ENCODE assay signal across 1 cellular context in the genomic region with DNA sequence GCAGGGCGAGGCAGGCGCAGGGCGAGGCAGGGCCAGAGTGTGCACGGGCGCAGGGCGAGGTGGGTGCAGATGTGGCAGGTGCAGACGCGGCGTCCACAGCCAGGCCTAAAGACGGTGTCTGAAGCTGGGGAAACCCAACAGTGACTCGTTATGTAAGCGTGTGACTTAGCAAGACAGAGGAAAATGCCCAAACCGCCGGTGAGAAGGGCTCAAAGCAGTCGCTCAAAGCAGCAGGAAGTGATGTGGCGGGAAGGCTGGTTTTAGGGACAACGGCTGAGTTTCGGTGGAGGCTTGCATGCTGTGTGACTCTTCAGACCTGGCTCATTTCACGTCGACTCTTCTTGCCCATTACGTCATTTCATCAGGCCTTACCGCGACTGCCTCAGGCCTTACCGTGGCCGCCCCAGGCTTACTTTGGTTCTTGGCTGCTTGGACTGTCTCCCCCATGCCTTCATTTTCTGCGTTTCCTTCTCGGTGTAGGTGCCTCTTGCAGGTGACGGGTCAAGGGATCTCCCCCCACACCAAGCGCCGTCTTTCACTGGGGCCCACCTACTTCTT.
TF ChIP-seq lines count a peak whose summit lies in the region.

No MANE protein-coding gene starts in this region.

TF ChIP-seq in GM12878, 131 proteins besides CTCF, POLR2A, EP300 and RAD21 (continued from another document and continues in another):
- TF ChIP-seq PML (IDR thresholded peaks at IDR 0.05; ENCODE audit: low read length), result no peak
- TF ChIP-seq ATF2 (IDR thresholded peaks at IDR 0.05; ENCODE audit: low read length), result peak; percentile 94
- TF ChIP-seq MTA2 (IDR thresholded peaks at IDR 0.05; ENCODE audit: low read depth), result peak; percentile 78
- TF ChIP-seq, protein P1, sequence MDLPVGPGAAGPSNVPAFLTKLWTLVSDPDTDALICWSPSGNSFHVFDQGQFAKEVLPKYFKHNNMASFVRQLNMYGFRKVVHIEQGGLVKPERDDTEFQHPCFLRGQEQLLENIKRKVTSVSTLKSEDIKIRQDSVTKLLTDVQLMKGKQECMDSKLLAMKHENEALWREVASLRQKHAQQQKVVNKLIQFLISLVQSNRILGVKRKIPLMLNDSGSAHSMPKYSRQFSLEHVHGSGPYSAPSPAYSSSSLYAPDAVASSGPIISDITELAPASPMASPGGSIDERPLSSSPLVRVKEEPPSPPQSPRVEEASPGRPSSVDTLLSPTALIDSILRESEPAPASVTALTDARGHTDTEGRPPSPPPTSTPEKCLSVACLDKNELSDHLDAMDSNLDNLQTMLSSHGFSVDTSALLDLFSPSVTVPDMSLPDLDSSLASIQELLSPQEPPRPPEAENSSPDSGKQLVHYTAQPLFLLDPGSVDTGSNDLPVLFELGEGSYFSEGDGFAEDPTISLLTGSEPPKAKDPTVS (IDR thresholded peaks at IDR 0.05; ENCODE audit: low read depth, low read length), result no peak
- TF ChIP-seq HDAC6 (IDR thresholded peaks at IDR 0.05; ENCODE audit: unreplicated experiment), result no peak
- peak; percentile 98 for TF ChIP-seq NBN (IDR thresholded peaks at IDR 0.05)
- TF ChIP-seq, protein P2, sequence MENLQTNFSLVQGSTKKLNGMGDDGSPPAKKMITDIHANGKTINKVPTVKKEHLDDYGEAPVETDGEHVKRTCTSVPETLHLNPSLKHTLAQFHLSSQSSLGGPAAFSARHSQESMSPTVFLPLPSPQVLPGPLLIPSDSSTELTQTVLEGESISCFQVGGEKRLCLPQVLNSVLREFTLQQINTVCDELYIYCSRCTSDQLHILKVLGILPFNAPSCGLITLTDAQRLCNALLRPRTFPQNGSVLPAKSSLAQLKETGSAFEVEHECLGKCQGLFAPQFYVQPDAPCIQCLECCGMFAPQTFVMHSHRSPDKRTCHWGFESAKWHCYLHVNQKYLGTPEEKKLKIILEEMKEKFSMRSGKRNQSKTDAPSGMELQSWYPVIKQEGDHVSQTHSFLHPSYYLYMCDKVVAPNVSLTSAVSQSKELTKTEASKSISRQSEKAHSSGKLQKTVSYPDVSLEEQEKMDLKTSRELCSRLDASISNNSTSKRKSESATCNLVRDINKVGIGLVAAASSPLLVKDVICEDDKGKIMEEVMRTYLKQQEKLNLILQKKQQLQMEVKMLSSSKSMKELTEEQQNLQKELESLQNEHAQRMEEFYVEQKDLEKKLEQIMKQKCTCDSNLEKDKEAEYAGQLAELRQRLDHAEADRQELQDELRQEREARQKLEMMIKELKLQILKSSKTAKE (IDR thresholded peaks at IDR 0.05; ENCODE audit: low read depth, poor library complexity, severe bottlenecking), result peak; percentile 84
- TF ChIP-seq, protein P3, sequence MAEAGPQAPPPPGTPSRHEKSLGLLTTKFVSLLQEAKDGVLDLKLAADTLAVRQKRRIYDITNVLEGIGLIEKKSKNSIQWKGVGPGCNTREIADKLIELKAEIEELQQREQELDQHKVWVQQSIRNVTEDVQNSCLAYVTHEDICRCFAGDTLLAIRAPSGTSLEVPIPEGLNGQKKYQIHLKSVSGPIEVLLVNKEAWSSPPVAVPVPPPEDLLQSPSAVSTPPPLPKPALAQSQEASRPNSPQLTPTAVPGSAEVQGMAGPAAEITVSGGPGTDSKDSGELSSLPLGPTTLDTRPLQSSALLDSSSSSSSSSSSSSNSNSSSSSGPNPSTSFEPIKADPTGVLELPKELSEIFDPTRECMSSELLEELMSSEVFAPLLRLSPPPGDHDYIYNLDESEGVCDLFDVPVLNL (IDR thresholded peaks at IDR 0.05; ENCODE audit: low read depth, low read length), result no peak
- TF ChIP-seq YBX1 (IDR thresholded peaks at IDR 0.05), result no peak
- peak; percentile 38 for TF ChIP-seq SP1 (IDR thresholded peaks at IDR 0.05; ENCODE audit: low read depth, low read length)
- 0 out of 2 replicates have a peak, but pooled peaks have one; percentile 36 for TF ChIP-seq STAT3 (IDR thresholded peaks at IDR 0.05; ENCODE audit: low read depth, low read length)
- TF ChIP-seq POU2F2 (IDR thresholded peaks at IDR 0.05; ENCODE audit: borderline replicate concordance, low read depth, low read length), result peak; percentile 84
- TF ChIP-seq, protein P4, sequence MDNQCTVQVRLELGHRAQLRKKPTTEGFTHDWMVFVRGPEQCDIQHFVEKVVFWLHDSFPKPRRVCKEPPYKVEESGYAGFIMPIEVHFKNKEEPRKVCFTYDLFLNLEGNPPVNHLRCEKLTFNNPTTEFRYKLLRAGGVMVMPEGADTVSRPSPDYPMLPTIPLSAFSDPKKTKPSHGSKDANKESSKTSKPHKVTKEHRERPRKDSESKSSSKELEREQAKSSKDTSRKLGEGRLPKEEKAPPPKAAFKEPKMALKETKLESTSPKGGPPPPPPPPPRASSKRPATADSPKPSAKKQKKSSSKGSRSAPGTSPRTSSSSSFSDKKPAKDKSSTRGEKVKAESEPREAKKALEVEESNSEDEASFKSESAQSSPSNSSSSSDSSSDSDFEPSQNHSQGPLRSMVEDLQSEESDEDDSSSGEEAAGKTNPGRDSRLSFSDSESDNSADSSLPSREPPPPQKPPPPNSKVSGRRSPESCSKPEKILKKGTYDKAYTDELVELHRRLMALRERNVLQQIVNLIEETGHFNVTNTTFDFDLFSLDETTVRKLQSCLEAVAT (IDR thresholded peaks at IDR 0.05), result no peak
- TF ChIP-seq, protein P5, sequence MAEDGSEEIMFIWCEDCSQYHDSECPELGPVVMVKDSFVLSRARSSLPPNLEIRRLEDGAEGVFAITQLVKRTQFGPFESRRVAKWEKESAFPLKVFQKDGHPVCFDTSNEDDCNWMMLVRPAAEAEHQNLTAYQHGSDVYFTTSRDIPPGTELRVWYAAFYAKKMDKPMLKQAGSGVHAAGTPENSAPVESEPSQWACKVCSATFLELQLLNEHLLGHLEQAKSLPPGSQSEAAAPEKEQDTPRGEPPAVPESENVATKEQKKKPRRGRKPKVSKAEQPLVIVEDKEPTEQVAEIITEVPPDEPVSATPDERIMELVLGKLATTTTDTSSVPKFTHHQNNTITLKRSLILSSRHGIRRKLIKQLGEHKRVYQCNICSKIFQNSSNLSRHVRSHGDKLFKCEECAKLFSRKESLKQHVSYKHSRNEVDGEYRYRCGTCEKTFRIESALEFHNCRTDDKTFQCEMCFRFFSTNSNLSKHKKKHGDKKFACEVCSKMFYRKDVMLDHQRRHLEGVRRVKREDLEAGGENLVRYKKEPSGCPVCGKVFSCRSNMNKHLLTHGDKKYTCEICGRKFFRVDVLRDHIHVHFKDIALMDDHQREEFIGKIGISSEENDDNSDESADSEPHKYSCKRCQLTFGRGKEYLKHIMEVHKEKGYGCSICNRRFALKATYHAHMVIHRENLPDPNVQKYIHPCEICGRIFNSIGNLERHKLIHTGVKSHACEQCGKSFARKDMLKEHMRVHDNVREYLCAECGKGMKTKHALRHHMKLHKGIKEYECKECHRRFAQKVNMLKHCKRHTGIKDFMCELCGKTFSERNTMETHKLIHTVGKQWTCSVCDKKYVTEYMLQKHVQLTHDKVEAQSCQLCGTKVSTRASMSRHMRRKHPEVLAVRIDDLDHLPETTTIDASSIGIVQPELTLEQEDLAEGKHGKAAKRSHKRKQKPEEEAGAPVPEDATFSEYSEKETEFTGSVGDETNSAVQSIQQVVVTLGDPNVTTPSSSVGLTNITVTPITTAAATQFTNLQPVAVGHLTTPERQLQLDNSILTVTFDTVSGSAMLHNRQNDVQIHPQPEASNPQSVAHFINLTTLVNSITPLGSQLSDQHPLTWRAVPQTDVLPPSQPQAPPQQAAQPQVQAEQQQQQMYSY (CRISPR knock-in tag; IDR thresholded peaks at IDR 0.05), result 0 out of 2 replicates have a peak, but pooled peaks have one; percentile 34
- TF ChIP-seq, protein P6, sequence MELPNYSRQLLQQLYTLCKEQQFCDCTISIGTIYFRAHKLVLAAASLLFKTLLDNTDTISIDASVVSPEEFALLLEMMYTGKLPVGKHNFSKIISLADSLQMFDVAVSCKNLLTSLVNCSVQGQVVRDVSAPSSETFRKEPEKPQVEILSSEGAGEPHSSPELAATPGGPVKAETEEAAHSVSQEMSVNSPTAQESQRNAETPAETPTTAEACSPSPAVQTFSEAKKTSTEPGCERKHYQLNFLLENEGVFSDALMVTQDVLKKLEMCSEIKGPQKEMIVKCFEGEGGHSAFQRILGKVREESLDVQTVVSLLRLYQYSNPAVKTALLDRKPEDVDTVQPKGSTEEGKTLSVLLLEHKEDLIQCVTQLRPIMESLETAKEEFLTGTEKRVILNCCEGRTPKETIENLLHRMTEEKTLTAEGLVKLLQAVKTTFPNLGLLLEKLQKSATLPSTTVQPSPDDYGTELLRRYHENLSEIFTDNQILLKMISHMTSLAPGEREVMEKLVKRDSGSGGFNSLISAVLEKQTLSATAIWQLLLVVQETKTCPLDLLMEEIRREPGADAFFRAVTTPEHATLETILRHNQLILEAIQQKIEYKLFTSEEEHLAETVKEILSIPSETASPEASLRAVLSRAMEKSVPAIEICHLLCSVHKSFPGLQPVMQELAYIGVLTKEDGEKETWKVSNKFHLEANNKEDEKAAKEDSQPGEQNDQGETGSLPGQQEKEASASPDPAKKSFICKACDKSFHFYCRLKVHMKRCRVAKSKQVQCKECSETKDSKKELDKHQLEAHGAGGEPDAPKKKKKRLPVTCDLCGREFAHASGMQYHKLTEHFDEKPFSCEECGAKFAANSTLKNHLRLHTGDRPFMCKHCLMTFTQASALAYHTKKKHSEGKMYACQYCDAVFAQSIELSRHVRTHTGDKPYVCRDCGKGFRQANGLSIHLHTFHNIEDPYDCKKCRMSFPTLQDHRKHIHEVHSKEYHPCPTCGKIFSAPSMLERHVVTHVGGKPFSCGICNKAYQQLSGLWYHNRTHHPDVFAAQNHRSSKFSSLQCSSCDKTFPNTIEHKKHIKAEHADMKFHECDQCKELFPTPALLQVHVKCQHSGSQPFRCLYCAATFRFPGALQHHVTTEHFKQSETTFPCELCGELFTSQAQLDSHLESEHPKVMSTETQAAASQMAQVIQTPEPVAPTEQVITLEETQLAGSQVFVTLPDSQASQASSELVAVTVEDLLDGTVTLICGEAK (IDR thresholded peaks at IDR 0.05; ENCODE audit: borderline replicate concordance), result peak; percentile 53; the same call in 1 of the 2 replicates
- 0 out of 2 replicates have a peak, but pooled peaks have one; percentile 37 for TF ChIP-seq YY1 (IDR thresholded peaks at IDR 0.05; ENCODE audit: low read depth, low read length)
- TF ChIP-seq, protein P7, sequence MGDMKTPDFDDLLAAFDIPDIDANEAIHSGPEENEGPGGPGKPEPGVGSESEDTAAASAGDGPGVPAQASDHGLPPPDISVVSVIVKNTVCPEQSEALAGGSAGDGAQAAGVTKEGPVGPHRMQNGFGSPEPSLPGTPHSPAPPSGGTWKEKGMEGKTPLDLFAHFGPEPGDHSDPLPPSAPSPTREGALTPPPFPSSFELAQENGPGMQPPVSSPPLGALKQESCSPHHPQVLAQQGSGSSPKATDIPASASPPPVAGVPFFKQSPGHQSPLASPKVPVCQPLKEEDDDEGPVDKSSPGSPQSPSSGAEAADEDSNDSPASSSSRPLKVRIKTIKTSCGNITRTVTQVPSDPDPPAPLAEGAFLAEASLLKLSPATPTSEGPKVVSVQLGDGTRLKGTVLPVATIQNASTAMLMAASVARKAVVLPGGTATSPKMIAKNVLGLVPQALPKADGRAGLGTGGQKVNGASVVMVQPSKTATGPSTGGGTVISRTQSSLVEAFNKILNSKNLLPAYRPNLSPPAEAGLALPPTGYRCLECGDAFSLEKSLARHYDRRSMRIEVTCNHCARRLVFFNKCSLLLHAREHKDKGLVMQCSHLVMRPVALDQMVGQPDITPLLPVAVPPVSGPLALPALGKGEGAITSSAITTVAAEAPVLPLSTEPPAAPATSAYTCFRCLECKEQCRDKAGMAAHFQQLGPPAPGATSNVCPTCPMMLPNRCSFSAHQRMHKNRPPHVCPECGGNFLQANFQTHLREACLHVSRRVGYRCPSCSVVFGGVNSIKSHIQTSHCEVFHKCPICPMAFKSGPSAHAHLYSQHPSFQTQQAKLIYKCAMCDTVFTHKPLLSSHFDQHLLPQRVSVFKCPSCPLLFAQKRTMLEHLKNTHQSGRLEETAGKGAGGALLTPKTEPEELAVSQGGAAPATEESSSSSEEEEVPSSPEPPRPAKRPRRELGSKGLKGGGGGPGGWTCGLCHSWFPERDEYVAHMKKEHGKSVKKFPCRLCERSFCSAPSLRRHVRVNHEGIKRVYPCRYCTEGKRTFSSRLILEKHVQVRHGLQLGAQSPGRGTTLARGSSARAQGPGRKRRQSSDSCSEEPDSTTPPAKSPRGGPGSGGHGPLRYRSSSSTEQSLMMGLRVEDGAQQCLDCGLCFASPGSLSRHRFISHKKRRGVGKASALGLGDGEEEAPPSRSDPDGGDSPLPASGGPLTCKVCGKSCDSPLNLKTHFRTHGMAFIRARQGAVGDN (IDR thresholded peaks at IDR 0.05), result peak; percentile 100
- TF ChIP-seq, protein P8, sequence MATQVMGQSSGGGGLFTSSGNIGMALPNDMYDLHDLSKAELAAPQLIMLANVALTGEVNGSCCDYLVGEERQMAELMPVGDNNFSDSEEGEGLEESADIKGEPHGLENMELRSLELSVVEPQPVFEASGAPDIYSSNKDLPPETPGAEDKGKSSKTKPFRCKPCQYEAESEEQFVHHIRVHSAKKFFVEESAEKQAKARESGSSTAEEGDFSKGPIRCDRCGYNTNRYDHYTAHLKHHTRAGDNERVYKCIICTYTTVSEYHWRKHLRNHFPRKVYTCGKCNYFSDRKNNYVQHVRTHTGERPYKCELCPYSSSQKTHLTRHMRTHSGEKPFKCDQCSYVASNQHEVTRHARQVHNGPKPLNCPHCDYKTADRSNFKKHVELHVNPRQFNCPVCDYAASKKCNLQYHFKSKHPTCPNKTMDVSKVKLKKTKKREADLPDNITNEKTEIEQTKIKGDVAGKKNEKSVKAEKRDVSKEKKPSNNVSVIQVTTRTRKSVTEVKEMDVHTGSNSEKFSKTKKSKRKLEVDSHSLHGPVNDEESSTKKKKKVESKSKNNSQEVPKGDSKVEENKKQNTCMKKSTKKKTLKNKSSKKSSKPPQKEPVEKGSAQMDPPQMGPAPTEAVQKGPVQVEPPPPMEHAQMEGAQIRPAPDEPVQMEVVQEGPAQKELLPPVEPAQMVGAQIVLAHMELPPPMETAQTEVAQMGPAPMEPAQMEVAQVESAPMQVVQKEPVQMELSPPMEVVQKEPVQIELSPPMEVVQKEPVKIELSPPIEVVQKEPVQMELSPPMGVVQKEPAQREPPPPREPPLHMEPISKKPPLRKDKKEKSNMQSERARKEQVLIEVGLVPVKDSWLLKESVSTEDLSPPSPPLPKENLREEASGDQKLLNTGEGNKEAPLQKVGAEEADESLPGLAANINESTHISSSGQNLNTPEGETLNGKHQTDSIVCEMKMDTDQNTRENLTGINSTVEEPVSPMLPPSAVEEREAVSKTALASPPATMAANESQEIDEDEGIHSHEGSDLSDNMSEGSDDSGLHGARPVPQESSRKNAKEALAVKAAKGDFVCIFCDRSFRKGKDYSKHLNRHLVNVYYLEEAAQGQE (IDR thresholded peaks at IDR 0.05; ENCODE audit: low read depth, low read length), result no peak
- TF ChIP-seq JUND (IDR thresholded peaks at IDR 0.05; ENCODE audit: low read depth, low read length), result peak; percentile 80
- TF ChIP-seq EED (IDR thresholded peaks at IDR 0.05; ENCODE audit: low read depth), result peak; percentile 96
- TF ChIP-seq CHD2 (IDR thresholded peaks at IDR 0.05; ENCODE audit: borderline replicate concordance, low read depth, low read length), result peak; percentile 49; the same call in 1 of the 2 replicates
